Comparison of ENCODE assay signal across 21 cellular contexts in genomic region chr5:165138261-165138660, GRCh38.
"Had no signal": no experiment of that assay in that cellular context is flagged by ENCODE, and none has a peak within 500 bp of the region (broad histone marks: within the 10 kb centered on the region; RNA-seq: fewer than 3 reads in every experiment).

No MANE protein-coding gene starts in this region.

- H3K4me3 Mint-ChIP-seq: activated naive CD4-positive, alpha-beta T cell treated with anti-CD3 and anti-CD28 coated beads, Interleukin-2, amount 50 U/mL, for 24 hours; naive thymus-derived CD8-positive, alpha-beta T cell; T-helper 1 cell treated with Interleukin-12 subunit alpha and Interleukin-12 subunit beta and Interleukin-4 antibody, amounts not matched to agents 30 μg/mL and 1 μg/mL, for 36 hours had no signal

- H3K36me3 ChIP-seq: gastrocnemius medialis, right lobe of liver had no signal

- H3K4me3 ChIP-seq: gastrocnemius medialis, lung, mucosa of descending colon, right lobe of liver had no signal

- H3K9me3 ChIP-seq: gastrocnemius medialis, mucosa of descending colon, right lobe of liver had no signal

- FAIRE-seq: bronchial epithelial cell, endothelial cell of umbilical vein, TTC549 had no signal

- H3K4me1 ChIP-seq: gastrocnemius medialis, right lobe of liver had no signal

- ATAC-seq: gastrocnemius medialis; left colon; mucosa of descending colon; naive thymus-derived CD8-positive, alpha-beta T cell; right lobe of liver had no signal

- H3K27me3 ChIP-seq: gastrocnemius medialis, right lobe of liver had no signal

- H3K27ac Mint-ChIP-seq: activated naive CD4-positive, alpha-beta T cell treated with anti-CD3 and anti-CD28 coated beads, Interleukin-2, amount 50 U/mL, for 24 hours; naive thymus-derived CD8-positive, alpha-beta T cell; progenitor cell of endocrine pancreas; T-helper 1 cell treated with Interleukin-12 subunit alpha and Interleukin-12 subunit beta and Interleukin-4 antibody, amounts not matched to agents 30 μg/mL and 1 μg/mL, for 36 hours had no signal

- DNase-seq: activated CD4-positive, alpha-beta T cell treated with anti-CD3 and anti-CD28 coated beads, Interleukin-2, amount 50 U/mL, for 1 hour; activated effector memory CD4-positive, alpha-beta T cell treated with Interleukin-2 at 50 U/mL for 16 hours; activated T-cell treated with anti-CD3 and anti-CD28 coated beads, Interleukin-2, amount 50 U/mL, for 1 hour; amniotic stem cell; gastrocnemius medialis; hippocampal formation; left colon; mucosa of descending colon; naive thymus-derived CD8-positive, alpha-beta T cell; nucleus accumbens; right lobe of liver; stimulated activated CD4-positive, alpha-beta T cell treated with anti-CD3 and anti-CD28 coated beads, Interleukin-2, amount 100 ng/mL, for 24 hours; stimulated activated naive CD4-positive, alpha-beta T cell; trophoblast cell had no signal

- H3K27ac ChIP-seq: gastrocnemius medialis, right lobe of liver had no signal

- H3K36me3 Mint-ChIP-seq: activated naive CD4-positive, alpha-beta T cell treated with anti-CD3 and anti-CD28 coated beads, Interleukin-2, amount 50 U/mL, for 24 hours; naive thymus-derived CD8-positive, alpha-beta T cell had no signal

- H3K4me1 Mint-ChIP-seq: activated naive CD4-positive, alpha-beta T cell treated with anti-CD3 and anti-CD28 coated beads, Interleukin-2, amount 50 U/mL, for 24 hours; naive thymus-derived CD8-positive, alpha-beta T cell had no signal

- H3K27me3 Mint-ChIP-seq: activated naive CD4-positive, alpha-beta T cell treated with anti-CD3 and anti-CD28 coated beads, Interleukin-2, amount 50 U/mL, for 24 hours; naive thymus-derived CD8-positive, alpha-beta T cell; progenitor cell of endocrine pancreas had no signal
